ENCODE assay signal across 8 cellular contexts in the genomic region with DNA sequence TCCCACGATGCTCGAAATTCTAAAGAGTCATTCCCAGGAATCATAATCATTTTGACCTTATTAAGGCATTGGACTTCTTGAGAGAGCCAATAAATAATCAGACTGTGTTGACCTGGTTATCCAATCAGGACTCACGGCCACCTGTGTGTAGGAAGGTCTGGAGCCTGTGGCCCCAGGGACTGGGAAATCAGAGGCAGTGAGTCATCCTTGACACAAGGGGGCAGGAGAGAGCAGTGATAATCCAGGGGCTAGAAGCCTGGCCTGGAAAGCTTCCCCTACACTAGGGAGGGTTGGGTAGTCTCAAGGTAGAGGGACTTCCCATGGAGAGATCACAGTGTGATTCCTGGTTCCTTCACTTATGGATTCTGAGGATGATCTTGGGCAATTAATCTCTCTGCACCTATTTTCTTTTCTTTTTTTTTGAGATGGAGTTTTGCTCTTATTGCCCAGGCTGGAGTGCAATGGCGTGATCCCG. TPM values are rescaled to one million over a fixed set of nuclear protein-coding genes. Genes with fewer than 3 reads are reported as not detected.
DNase-seq lines count a peak whose midpoint lies in the region; ATAC-seq and TF ChIP-seq lines count a peak whose summit lies in the region.

No MANE protein-coding gene starts in this region.

- peak; percentile 70 for TF ChIP-seq CTCF in WI38 (IDR thresholded peaks at IDR 0.05; ENCODE audit: low read depth, low read length)

- peak; percentile 49 for ATAC-seq in HG02759 (IDR thresholded peaks at IDR 0.05; ENCODE audit: unreplicated experiment)

- in situ Hi-C loops in G401 (cut with HindIII; ENCODE audit: low sequenced_read_pairs) = loop anchor here (5.0 to 10.0 kb wide), 2 partner anchors 54 to 126 kb away; no protein-coding TSS in a partner anchor

- DNase-seq in G401 (ENCODE audit: low spot score) = peak; percentile 35
- DNase-seq in NCI-H2196 (lab: John Stamatoyannopoulos, UW; ENCODE audit: unreplicated experiment) = peak; percentile 46
- peak; percentile 65 for DNase-seq in central memory CD4-positive, alpha-beta T cell
- DNase-seq in left kidney (ENCODE audit: low read depth, low spot score) = peak; percentile 82
- DNase-seq in stimulated activated CD8-positive, alpha-beta memory T cell treated with anti-CD3 and anti-CD28 coated beads, Interleukin-4, amount 100 ng/mL, for 24 hours (ENCODE audit: low read depth) = peak; percentile 27
- DNase-seq in occipital lobe (lab: John Stamatoyannopoulos, UW) = no peak

- no peak overlapping the region for H3K4me3 ChIP-seq in WI38 (ENCODE audit: low read depth, low read length)

RNA-seq across cellular contexts. Expression of a gene that starts 4.7 kb away (rescaled TPM):
- 8.3 and 10.6 TPM in 2 replicates for total RNA-seq in G401 (2014; rRNA removed; shearing (Covaris generic))
- total RNA-seq in occipital lobe = 0.62 TPM

RNA-seq across cellular contexts. Expression of a gene that starts 15.8 kb away (rescaled TPM):
- total RNA-seq in G401 (2014; rRNA removed; shearing (Covaris generic)) = 17.9 and 28.8 TPM in 2 replicates
- total RNA-seq in occipital lobe = 86.9 TPM

RNA-seq across cellular contexts. Expression of a gene that starts 50.1 kb away (rescaled TPM):
- 30.5 and 37.9 TPM in 2 replicates for total RNA-seq in G401 (2014; rRNA removed; shearing (Covaris generic))
- 29.0 TPM for total RNA-seq in occipital lobe
